Comparison of ENCODE assay signal across 1 cellular context in the genomic region with DNA sequence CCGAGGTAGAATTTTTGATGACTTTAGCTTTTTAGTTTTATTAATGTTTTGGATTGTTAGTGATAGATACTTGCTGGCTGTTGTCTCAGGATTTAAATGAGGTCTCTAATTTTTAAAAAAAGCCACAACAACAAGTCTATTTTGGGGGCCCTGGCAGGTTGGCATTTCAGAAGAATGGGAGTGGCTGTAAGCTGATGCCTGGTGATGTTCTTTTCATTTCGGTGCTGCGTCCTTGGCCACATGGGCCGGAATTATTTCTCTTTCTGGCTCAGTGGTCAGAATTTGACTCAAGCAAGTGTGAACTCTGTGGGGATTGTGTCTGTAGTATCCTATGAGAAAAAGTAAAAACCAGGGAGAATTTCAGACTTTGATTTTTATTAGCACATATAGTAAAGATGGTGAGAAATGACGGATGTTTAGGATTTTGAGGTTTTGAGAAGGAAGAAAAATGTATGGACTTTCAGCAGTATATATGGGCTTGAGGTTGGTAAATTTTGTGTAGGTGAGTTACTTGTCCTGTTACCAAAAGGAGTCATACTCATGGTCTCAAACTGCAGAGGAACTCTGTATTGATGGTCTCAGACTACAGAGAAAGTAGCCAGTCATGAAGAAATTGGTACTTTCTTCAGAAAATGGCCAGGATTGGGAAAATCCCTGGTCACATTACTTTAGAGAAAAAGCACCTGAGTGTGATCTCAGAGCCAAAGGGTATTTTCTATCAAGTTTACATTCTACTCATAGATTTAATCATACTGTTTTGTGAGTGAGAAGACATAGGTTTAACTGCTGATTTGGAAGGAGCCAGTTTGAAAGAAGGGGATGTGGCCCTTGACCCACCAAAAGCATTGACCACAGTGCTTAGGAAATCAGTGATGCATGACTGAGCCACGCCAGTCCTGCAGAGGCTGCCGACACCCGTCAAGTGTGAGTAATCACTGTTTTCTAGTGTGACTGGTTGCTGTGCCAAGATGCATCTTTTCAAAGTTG.
TF ChIP-seq lines count a peak whose summit lies in the region.

No MANE protein-coding gene starts in this region.

TF ChIP-seq in HCT116, 20 proteins besides CTCF, POLR2A, EP300 and RAD21 (continued from another document):
- TF ChIP-seq, protein P1, sequence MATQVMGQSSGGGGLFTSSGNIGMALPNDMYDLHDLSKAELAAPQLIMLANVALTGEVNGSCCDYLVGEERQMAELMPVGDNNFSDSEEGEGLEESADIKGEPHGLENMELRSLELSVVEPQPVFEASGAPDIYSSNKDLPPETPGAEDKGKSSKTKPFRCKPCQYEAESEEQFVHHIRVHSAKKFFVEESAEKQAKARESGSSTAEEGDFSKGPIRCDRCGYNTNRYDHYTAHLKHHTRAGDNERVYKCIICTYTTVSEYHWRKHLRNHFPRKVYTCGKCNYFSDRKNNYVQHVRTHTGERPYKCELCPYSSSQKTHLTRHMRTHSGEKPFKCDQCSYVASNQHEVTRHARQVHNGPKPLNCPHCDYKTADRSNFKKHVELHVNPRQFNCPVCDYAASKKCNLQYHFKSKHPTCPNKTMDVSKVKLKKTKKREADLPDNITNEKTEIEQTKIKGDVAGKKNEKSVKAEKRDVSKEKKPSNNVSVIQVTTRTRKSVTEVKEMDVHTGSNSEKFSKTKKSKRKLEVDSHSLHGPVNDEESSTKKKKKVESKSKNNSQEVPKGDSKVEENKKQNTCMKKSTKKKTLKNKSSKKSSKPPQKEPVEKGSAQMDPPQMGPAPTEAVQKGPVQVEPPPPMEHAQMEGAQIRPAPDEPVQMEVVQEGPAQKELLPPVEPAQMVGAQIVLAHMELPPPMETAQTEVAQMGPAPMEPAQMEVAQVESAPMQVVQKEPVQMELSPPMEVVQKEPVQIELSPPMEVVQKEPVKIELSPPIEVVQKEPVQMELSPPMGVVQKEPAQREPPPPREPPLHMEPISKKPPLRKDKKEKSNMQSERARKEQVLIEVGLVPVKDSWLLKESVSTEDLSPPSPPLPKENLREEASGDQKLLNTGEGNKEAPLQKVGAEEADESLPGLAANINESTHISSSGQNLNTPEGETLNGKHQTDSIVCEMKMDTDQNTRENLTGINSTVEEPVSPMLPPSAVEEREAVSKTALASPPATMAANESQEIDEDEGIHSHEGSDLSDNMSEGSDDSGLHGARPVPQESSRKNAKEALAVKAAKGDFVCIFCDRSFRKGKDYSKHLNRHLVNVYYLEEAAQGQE (IDR thresholded peaks at IDR 0.05; ENCODE audit: low read depth): no peak
- TF ChIP-seq TCF7L2 (IDR thresholded peaks at IDR 0.05; ENCODE audit: borderline replicate concordance, extremely low read depth, insufficient read depth, insufficient read length): no peak
- TF ChIP-seq YY1 (IDR thresholded peaks at IDR 0.05; ENCODE audit: extremely low read depth, insufficient replicate concordance, low read depth, low read length): no peak
- no peak for TF ChIP-seq EGR1 (IDR thresholded peaks at IDR 0.05; ENCODE audit: low read depth)
- TF ChIP-seq CBX3 (IDR thresholded peaks at IDR 0.05; ENCODE audit: low read depth): peak; percentile 46; the same call in 1 of the 2 replicates
- no peak for TF ChIP-seq ELF1 (IDR thresholded peaks at IDR 0.05; ENCODE audit: borderline replicate concordance, low read depth)
- no peak for TF ChIP-seq EZH2phosphoT487 (IDR thresholded peaks at IDR 0.05; ENCODE audit: borderline replicate concordance)
- TF ChIP-seq, protein P2, sequence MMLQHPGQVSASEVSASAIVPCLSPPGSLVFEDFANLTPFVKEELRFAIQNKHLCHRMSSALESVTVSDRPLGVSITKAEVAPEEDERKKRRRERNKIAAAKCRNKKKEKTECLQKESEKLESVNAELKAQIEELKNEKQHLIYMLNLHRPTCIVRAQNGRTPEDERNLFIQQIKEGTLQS (IDR thresholded peaks at IDR 0.05): no peak
- peak; percentile 33; the same call in 1 of the 2 replicates for TF ChIP-seq FOSL1 (IDR thresholded peaks at IDR 0.05; ENCODE audit: low read depth)
